Comparison of ENCODE assay signal across 9 cellular contexts in genomic region chr2:165401285-165401852, GRCh38.
DNase-seq lines count a peak whose midpoint lies in the region; ATAC-seq and TF ChIP-seq lines count a peak whose summit lies in the region.
"Had no signal": no experiment of that assay in that cellular context is flagged by ENCODE, and none has a peak within 500 bp of the region (broad histone marks: within the 10 kb centered on the region; RNA-seq: fewer than 3 reads in every experiment).

No MANE protein-coding gene starts in this region.

- TF ChIP-seq RAD21 in liver (IDR thresholded peaks at IDR 0.05): peak; percentile 90 to 93

- WGBS in liver: under 1% methylated on average over 5 of the region's 5 CpGs

- H3K4me1 ChIP-seq in BE2C (no peaks in the 10 kb centered on the region), liver (ENCODE audit: control insufficient read depth in 4 of 4, insufficient read depth in 4 of 4, low read length in 3 of 4) (no peaks in the 10 kb centered on the region)

- H3K9me3 ChIP-seq in BE2C: no peaks in the 10 kb centered on the region
- no peaks in the 10 kb centered on the region for H3K9me3 ChIP-seq in liver (ENCODE audit: control insufficient read depth in 4 of 4, low read length in 3 of 4)

- no peak overlapping the region for H3K9ac ChIP-seq in liver (ENCODE audit: low read depth in 1 of 2, low read length in 2 of 2)

- no peak overlapping the region for H3K4me3 ChIP-seq in BE2C (ENCODE audit: low read depth, low read length)
- no peak overlapping the region for H3K4me3 ChIP-seq in liver (ENCODE audit: low read depth in 1 of 3, low read length in 3 of 3)

- H3K27me3 ChIP-seq in BE2C: no peaks in the 10 kb centered on the region
- H3K27me3 ChIP-seq in liver (ENCODE audit: control insufficient read depth in 4 of 4, insufficient read depth in 4 of 4, low read length in 3 of 4): peaks cover 0 to 2% (median 0%) of the 10 kb centered on the region in 4 donors

- TF ChIP-seq CTCF in BE2C (IDR thresholded peaks at IDR 0.05; ENCODE audit: low read depth, low read length) (peak; percentile 58), liver (IDR thresholded peaks at IDR 0.05; ENCODE audit: low read depth, low read length, missing input control) (peak; percentile 68)

- ATAC-seq in GM18502 (IDR thresholded peaks at IDR 0.05; ENCODE audit: poor library complexity, unreplicated experiment) (peak; percentile 80), HG03432 (IDR thresholded peaks at IDR 0.05; ENCODE audit: unreplicated experiment) (peak; percentile 70), HG03095 (IDR thresholded peaks at IDR 0.05; ENCODE audit: unreplicated experiment) (no peak), GM19452 (IDR thresholded peaks at IDR 0.05; ENCODE audit: unreplicated experiment) (no peak)
- ATAC-seq: naive thymus-derived CD8-positive, alpha-beta T cell had no signal

- H3K36me3 ChIP-seq in BE2C (no peaks in the 10 kb centered on the region), liver (ENCODE audit: control insufficient read depth in 4 of 4, insufficient read depth in 3 of 4, low read depth in 1 of 4, low read length in 3 of 4) (no peaks in the 10 kb centered on the region)

- peak; percentile 26 for DNase-seq in BE2C
- peak; percentile 58 for DNase-seq in NCI-H460 (ENCODE audit: extremely low read depth, low read depth)
- DNase-seq in brain pericyte (ENCODE audit: low read depth, low spot score): peak; percentile 41

- no peak overlapping the region for H3K27ac ChIP-seq in liver (ENCODE audit: low read depth in 1 of 2, low read length in 2 of 2)

TF ChIP-seq in liver, 16 proteins besides CTCF, POLR2A, EP300 and RAD21:
- TF ChIP-seq FOXA2 (IDR thresholded peaks at IDR 0.05) (no peak), SP1 (IDR thresholded peaks at IDR 0.05) (no peak), REST (IDR thresholded peaks at IDR 0.05) (no peak), ZBTB33 (IDR thresholded peaks at IDR 0.05) (no peak), TAF1 (conservative IDR thresholded peaks at IDR 0.05) (no peak), YY1 (IDR thresholded peaks at IDR 0.05) (no peak), HNF4G (IDR thresholded peaks at IDR 0.05) (no peak), EGR1 (IDR thresholded peaks at IDR 0.05; ENCODE audit: low read depth in 2 of 2) (no peak), JUND (IDR thresholded peaks at IDR 0.05) (no peak), RXRA (IDR thresholded peaks at IDR 0.05) (no peak), FOXA1 (IDR thresholded peaks at IDR 0.05) (no peak), HNF4A (conservative IDR thresholded peaks at IDR 0.05) (no peak), NR2F2 (IDR thresholded peaks at IDR 0.05) (no peak), GABPA (IDR thresholded peaks at IDR 0.05 in 1 of 2, conservative IDR thresholded peaks at IDR 0.05 in 1 of 2) (no peak)
- TF ChIP-seq, protein P1, sequence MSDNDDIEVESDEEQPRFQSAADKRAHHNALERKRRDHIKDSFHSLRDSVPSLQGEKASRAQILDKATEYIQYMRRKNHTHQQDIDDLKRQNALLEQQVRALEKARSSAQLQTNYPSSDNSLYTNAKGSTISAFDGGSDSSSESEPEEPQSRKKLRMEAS (IDR thresholded peaks at IDR 0.05): no peak
- TF ChIP-seq, protein P2, sequence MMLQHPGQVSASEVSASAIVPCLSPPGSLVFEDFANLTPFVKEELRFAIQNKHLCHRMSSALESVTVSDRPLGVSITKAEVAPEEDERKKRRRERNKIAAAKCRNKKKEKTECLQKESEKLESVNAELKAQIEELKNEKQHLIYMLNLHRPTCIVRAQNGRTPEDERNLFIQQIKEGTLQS (IDR thresholded peaks at IDR 0.05): no peak

Comparison
In these comparisons a context has a peak if more than half of its experiments do, and no peak if none do; other contexts are left out.
1. ATAC-seq: peak in GM18502 (single experiment) and HG03432 (single experiment); none in HG03095 (single experiment) and GM19452 (single experiment).
2. Peak in every context shown above with its lines, with median percentiles within 50 percentile points of each other: DNase-seq.